20 cellular contexts compared by ENCODE assay signal in the genomic region with DNA sequence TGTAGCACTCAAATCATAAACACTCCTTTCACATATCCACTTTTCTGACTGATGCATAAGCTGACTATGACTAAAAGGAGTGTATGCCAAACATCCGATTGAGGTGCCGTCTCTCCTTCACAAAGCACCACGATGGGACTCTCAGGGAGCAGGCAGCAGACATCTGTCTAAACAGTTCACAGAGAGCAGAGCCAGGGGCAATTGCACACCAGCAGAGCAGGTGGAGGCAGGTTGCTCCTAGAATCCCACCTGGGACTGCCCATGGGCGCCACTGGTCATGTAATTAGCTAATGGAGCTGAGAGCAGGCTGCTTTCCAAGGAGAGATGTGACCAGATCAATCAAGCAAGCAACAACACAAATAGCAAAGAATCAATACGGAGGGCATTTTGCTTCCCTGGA. TPM values are rescaled to one million over a fixed set of nuclear protein-coding genes. Genes with fewer than 3 reads are reported as not detected.
DNase-seq lines count a peak whose midpoint lies in the region; ATAC-seq, FAIRE-seq and TF ChIP-seq lines count a peak whose summit lies in the region.
"Had no signal": no experiment of that assay in that cellular context is flagged by ENCODE, and none has a peak within 500 bp of the region (broad histone marks: within the 10 kb centered on the region; RNA-seq: fewer than 3 reads in every experiment).

No MANE protein-coding gene starts in this region.

- intact Hi-C loops in activated CD4-positive, alpha-beta T cell treated with anti-CD3 and anti-CD28 coated beads, Interleukin-2, amount 10 ng/mL, durations not matched to agents 24 days and 14 days (cut with micrococcal nuclease) = no loop called here

- no peak overlapping the region for H3K27ac Mint-ChIP-seq in activated CD4-positive, alpha-beta T cell treated with anti-CD3 and anti-CD28 coated beads, Interleukin-2, amount 10 ng/mL, durations not matched to agents 24 days and 14 days
- H3K27ac Mint-ChIP-seq: CD4-positive, alpha-beta T cell; T-cell had no signal

- dilution Hi-C loops in keratinocyte (cut with MboI; ENCODE audit: extremely low pct_ligation_motif_present, low sequenced_read_pairs) = no loop called here

- no peaks in the 10 kb centered on the region for H3K27me3 ChIP-seq in keratinocyte (ENCODE audit: control insufficient read depth, extremely low read depth, insufficient read depth, low read length)

- no peaks in the 10 kb centered on the region for H3K79me2 ChIP-seq in keratinocyte (ENCODE audit: control insufficient read depth, insufficient read depth, low read length)

- H3K36me3 Mint-ChIP-seq in activated CD4-positive, alpha-beta T cell treated with anti-CD3 and anti-CD28 coated beads, Interleukin-2, amount 10 ng/mL, durations not matched to agents 24 days and 14 days (ENCODE audit: low read depth) = no peaks in the 10 kb centered on the region

- H3K9me3 ChIP-seq in keratinocyte (ENCODE audit: control insufficient read depth, low read depth, low read length) = no peaks in the 10 kb centered on the region

- no peaks in the 10 kb centered on the region for H3K9me1 ChIP-seq in keratinocyte (ENCODE audit: control insufficient read depth, extremely low read depth, insufficient read depth, low read length)

- H3K9ac ChIP-seq in keratinocyte (ENCODE audit: control insufficient read depth, extremely low read depth, insufficient read depth, low read length) = no peak overlapping the region

- no peak overlapping the region for H3K4me3 Mint-ChIP-seq in activated CD4-positive, alpha-beta T cell treated with anti-CD3 and anti-CD28 coated beads, Interleukin-2, amount 10 ng/mL, durations not matched to agents 24 days and 14 days
- H3K4me3 Mint-ChIP-seq: CD4-positive, alpha-beta T cell; T-cell had no signal

- FAIRE-seq in keratinocyte (lab: Jason Lieb, UNC) = no peak
- FAIRE-seq: A549, H1 had no signal

- no peak overlapping the region for H3K4me3 ChIP-seq in keratinocyte (ENCODE audit: control insufficient read depth in 2 of 3, extremely low read depth in 1 of 3, insufficient read depth in 2 of 3, low read depth in 1 of 3, low read length in 3 of 3)
- H3K4me3 ChIP-seq: A549 had no signal

- H4K20me1 ChIP-seq in keratinocyte (ENCODE audit: control insufficient read depth, extremely low read depth, insufficient read depth, low read length) = no peaks in the 10 kb centered on the region

- peaks cover 29% of the 10 kb centered on the region for H3K27me3 Mint-ChIP-seq in activated CD4-positive, alpha-beta T cell treated with anti-CD3 and anti-CD28 coated beads, Interleukin-2, amount 10 ng/mL, durations not matched to agents 24 days and 14 days
- H3K27me3 Mint-ChIP-seq: CD4-positive, alpha-beta T cell had no signal

- no peaks in the 10 kb centered on the region for H3K36me3 ChIP-seq in keratinocyte (ENCODE audit: control insufficient read depth in 2 of 2, extremely low read depth in 1 of 2, insufficient read depth in 2 of 2, low read length in 2 of 2)

- H3K27ac ChIP-seq in keratinocyte (ENCODE audit: control insufficient read depth, insufficient read depth, low read length) = no peak overlapping the region
- H3K27ac ChIP-seq: A549, RWPE1 had no signal

- no peak for ATAC-seq in HG02588 (IDR thresholded peaks at IDR 0.05; ENCODE audit: unreplicated experiment)
- ATAC-seq: A549, PC-3, SK-N-SH treated with all-trans-retinoic acid at 6 μM for 48 hours, T-cell had no signal

- DNase-seq in activated CD4-positive, alpha-beta T cell treated with anti-CD3 and anti-CD28 coated beads, Interleukin-2, amount 10 ng/mL, durations not matched to agents 24 days and 14 days = peak; percentile 53
- DNase-seq in activated CD4-positive, alpha-beta T cell treated with anti-CD3 and anti-CD28 coated beads for 1 hour = no peak
- peak; percentile 60 for DNase-seq in NCI-H345 (lab: John Stamatoyannopoulos, UW)
- DNase-seq in keratinocyte (ENCODE audit: low read depth, low spot score) = no peak
- DNase-seq in NCI-H446 (lab: John Stamatoyannopoulos, UW) = no peak
- DNase-seq in NCI-H1436 treated with DMSO at 0.1 percent for 48 hours (lab: John Stamatoyannopoulos, UW) = no peak
- DNase-seq: CD4-positive, alpha-beta T cell; DMS79; KG1; NCI-H187; NCI-H2171; NCI-H82; PC-3; SIG-M5; T-cell had no signal

- no peak overlapping the region for H3K4me2 ChIP-seq in keratinocyte (ENCODE audit: control insufficient read depth, extremely low read depth, insufficient read depth, low read depth, low read length)
- H3K4me2 ChIP-seq: A549 had no signal

- TF ChIP-seq CTCF in keratinocyte (optimal IDR thresholded peaks at IDR 0.05 in 1 of 3, IDR thresholded peaks at IDR 0.05 in 1 of 3, conservative IDR thresholded peaks at IDR 0.05 in 1 of 3; ENCODE audit: extremely low read depth in 1 of 3, insufficient read depth in 2 of 3, low read length in 3 of 3) = no peak

- no peaks in the 10 kb centered on the region for H3K9me3 Mint-ChIP-seq in activated CD4-positive, alpha-beta T cell treated with anti-CD3 and anti-CD28 coated beads, Interleukin-2, amount 10 ng/mL, durations not matched to agents 24 days and 14 days

- H3K4me1 ChIP-seq in keratinocyte (ENCODE audit: control insufficient read depth, extremely low read depth, insufficient read depth, low read length) = no peaks in the 10 kb centered on the region
- H3K4me1 ChIP-seq: A549 had no signal

- no peaks in the 10 kb centered on the region for H3K4me1 Mint-ChIP-seq in activated CD4-positive, alpha-beta T cell treated with anti-CD3 and anti-CD28 coated beads, Interleukin-2, amount 10 ng/mL, durations not matched to agents 24 days and 14 days
- H3K4me1 Mint-ChIP-seq: T-cell had no signal

- H2AFZ ChIP-seq in keratinocyte (ENCODE audit: control insufficient read depth, low read length) = peak overlapping the region; percentile 6

RNA-seq across cellular contexts. Expression of a gene that starts 30.5 kb away (rescaled TPM):
- 67.7 and 68.3 TPM in 2 replicates for total RNA-seq in activated CD4-positive, alpha-beta T cell treated with anti-CD3 and anti-CD28 coated beads, Interleukin-2, amount 10 ng/mL, durations not matched to agents 24 days and 14 days
- 24.2 to 36.0 TPM (median 24.3 TPM) in 3 replicates for polyA plus RNA-seq in keratinocyte
- 25.3 TPM for polyA plus RNA-seq in keratinocyte (2011; ENCODE audit: low read depth)
- polyA plus RNA-seq in keratinocyte (2011; cell fraction: cytosol; rRNA removed) = 22.8 and 30.1 TPM in 2 replicates
- polyA plus RNA-seq in keratinocyte (2011; cell fraction: nucleus; rRNA removed) = 8.4 and 13.8 TPM in 2 replicates
- polyA plus RNA-seq in keratinocyte (2012; ENCODE audit: low replicate concordance) = 42.6 and 52.1 TPM in 2 replicates
- polyA minus RNA-seq in keratinocyte = 2.9 to 5.0 TPM (median 3.8 TPM) in 3 replicates
- polyA minus RNA-seq in keratinocyte (2011; cell fraction: cytosol; rRNA and poly(A)+ RNA removed) = 30.9 TPM
- 2.4 and 4.3 TPM in 2 replicates for polyA minus RNA-seq in keratinocyte (2011; cell fraction: nucleus; rRNA and poly(A)+ RNA removed)

Comparison
In these comparisons a context has a peak if more than half of its experiments do, and no peak if none do; other contexts are left out.
1. DNase-seq: peak in activated CD4-positive, alpha-beta T cell treated with anti-CD3 and anti-CD28 coated beads, Interleukin-2, amount 10 ng/mL, durations not matched to agents 24 days and 14 days (single experiment) and NCI-H345 (single experiment); none in activated CD4-positive, alpha-beta T cell treated with anti-CD3 and anti-CD28 coated beads for 1 hour (single experiment), keratinocyte (single experiment), NCI-H446 (0 of 2) and NCI-H1436 treated with DMSO at 0.1 percent for 48 hours (single experiment).